23 cellular contexts compared by ENCODE assay signal in genomic region chr3:6062226-6063187, GRCh38.
"Had no signal": no experiment of that assay in that cellular context is flagged by ENCODE, and none has a peak within 500 bp of the region (broad histone marks: within the 10 kb centered on the region; RNA-seq: fewer than 3 reads in every experiment).

No MANE protein-coding gene starts in this region.

- H3K9me3 ChIP-seq: colonic mucosa, heart left ventricle, lower lobe of right lung, sigmoid colon, thyroid gland had no signal

- FAIRE-seq: bronchial epithelial cell had no signal

- H3K4me3 ChIP-seq: colonic mucosa, heart left ventricle, lower lobe of right lung, sigmoid colon, smooth muscle cell, thyroid gland had no signal

- ATAC-seq: activated CD4-positive, alpha-beta T cell treated with anti-CD3 and anti-CD28 coated beads for 36 hours; heart left ventricle; left lobe of liver; lower lobe of right lung; naive thymus-derived CD4-positive, alpha-beta T cell had no signal

- H3K36me3 ChIP-seq: colonic mucosa, heart left ventricle, lower lobe of right lung, sigmoid colon, thyroid gland had no signal

- H3K27ac ChIP-seq: colonic mucosa, heart left ventricle, lower lobe of right lung, sigmoid colon, thyroid gland had no signal

- H3K27me3 ChIP-seq: colonic mucosa, heart left ventricle, sigmoid colon, thyroid gland had no signal

- H3K4me1 ChIP-seq: colonic mucosa, heart left ventricle, lower lobe of right lung, sigmoid colon had no signal

- DNase-seq: activated B cell treated with CpG ODN at 0.5 μM for 24 hours; activated CD4-positive, alpha-beta T cell treated with anti-CD3 and anti-CD28 coated beads for 36 hours; activated CD4-positive, alpha-beta T cell treated with anti-CD3 and anti-CD28 coated beads, Interleukin-2, amount 50 U/mL, for 4 hours; activated effector memory CD4-positive, alpha-beta T cell treated with Interleukin-2 at 50 U/mL for 16 hours; activated naive CD4-positive, alpha-beta T cell treated with anti-CD3 and anti-CD28 coated beads for 36 hours; activated naive CD8-positive, alpha-beta T cell treated with anti-CD3 and anti-CD28 coated beads, Interleukin-2, amount 10 ng/mL, durations not matched to agents 7 days and 5 days; activated T-cell treated with anti-CD3 and anti-CD28 coated beads, Interleukin-2, amount 50 U/mL, for 48 hours; amniotic stem cell; colonic mucosa; heart left ventricle; lower lobe of right lung; naive thymus-derived CD4-positive, alpha-beta T cell; retina; sigmoid colon; stimulated activated CD4-positive, alpha-beta T cell treated with anti-CD3 and anti-CD28 coated beads, Interleukin-2, amount 100 ng/mL, for 48 hours; stimulated activated CD8-positive, alpha-beta memory T cell treated with anti-CD3 and anti-CD28 coated beads, Interleukin-4, amount 100 ng/mL, for 48 hours; stimulated activated naive CD4-positive, alpha-beta T cell; T-helper 1 cell; T-helper 9 cell; thyroid gland had no signal

- H3K4me2 ChIP-seq: smooth muscle cell had no signal
